8 cellular contexts compared by ENCODE assay signal in the genomic region with DNA sequence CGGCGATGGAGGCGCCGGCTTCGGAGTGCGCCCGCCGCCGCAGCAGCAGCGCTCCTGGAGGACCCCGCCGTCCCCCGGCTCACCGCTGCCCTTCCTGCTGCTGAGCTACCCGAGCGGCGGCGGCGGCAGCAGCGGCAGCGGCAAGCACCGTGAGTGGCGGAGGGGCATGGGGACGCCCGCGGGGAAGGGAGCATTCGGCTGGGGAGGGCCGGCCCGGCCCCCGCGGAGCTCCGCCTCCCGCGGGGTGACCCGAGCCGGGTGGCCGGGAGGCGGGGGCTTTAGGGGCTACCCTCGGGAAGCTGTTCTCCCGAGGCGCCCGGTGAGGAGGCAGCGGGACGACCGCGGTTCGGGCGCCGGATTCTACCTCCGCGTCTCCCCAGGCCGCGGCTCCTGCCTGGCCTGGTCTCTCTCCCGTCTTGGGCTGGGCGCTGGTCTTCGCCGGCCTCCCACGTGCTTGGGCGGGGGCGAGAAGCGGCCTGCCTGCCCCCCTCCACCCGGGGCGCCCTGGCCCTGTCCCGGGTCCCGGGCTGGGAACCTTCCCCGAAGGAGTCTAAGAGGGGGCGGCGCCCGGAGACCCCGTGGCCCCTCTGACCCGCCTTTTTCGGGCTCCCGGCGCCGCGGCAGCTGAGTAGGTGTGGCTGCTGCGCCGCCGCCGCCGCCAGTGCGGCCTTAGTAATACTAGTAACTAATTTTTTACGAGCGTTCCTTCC. TPM values are rescaled to one million over a fixed set of nuclear protein-coding genes. Genes with fewer than 3 reads are reported as not detected.
DNase-seq lines count a peak whose midpoint lies in the region; TF ChIP-seq lines count a peak whose summit lies in the region.

No MANE protein-coding gene starts in this region.

- intact Hi-C loops in sigmoid colon (cut with DNase I) = loop anchor here (1.0 to 5.0 kb wide), 2 partner anchors 17 to 197 kb away; a partner anchor contains a TSS

- peaks cover 35% of the 10 kb centered on the region for H3K4me1 Mint-ChIP-seq in HFFc6 (ENCODE audit: low read depth)

- H3K27ac ChIP-seq in sigmoid colon = peak overlapping the region; percentile 92 to 98 (median 97)

- H3K36me3 Mint-ChIP-seq in HFFc6 (ENCODE audit: low read depth) = no peaks in the 10 kb centered on the region

- no peak for TF ChIP-seq EP300 in sigmoid colon (IDR thresholded peaks at IDR 0.05)

- H3K27me3 Mint-ChIP-seq in HFFc6 (ENCODE audit: insufficient read depth) = no peaks in the 10 kb centered on the region

- peaks cover 0 to 30% (median 19%) of the 10 kb centered on the region in 4 donors for H3K4me1 ChIP-seq in sigmoid colon

- DNase-seq in HFFc6 = peak; percentile 26
- peak; percentile 85 for DNase-seq in NAMALWA (ENCODE audit: low spot score)
- DNase-seq in T-helper 9 cell = peak; percentile 70
- peak; percentile 82 for DNase-seq in astrocyte of the hippocampus (ENCODE audit: low read depth, low spot score)
- DNase-seq in hypothalamus (lab: John Stamatoyannopoulos, UW) = peak in 50 of 51 donors; percentile 10 to 86 (median 62)
- DNase-seq in sigmoid colon = peak; percentile 85
- no peak for DNase-seq in NCI-H2107 (lab: John Stamatoyannopoulos, UW)

- H3K4me3 Mint-ChIP-seq in HFFc6 = peak overlapping the region; percentile 98

- H3K4me3 ChIP-seq in sigmoid colon = peak overlapping the region; percentile 66 to 91 (median 84)

- no peak for TF ChIP-seq CTCF in HFFc6 (IDR thresholded peaks at IDR 0.05)
- TF ChIP-seq CTCF in sigmoid colon (IDR thresholded peaks at IDR 0.05) = no peak

- no peaks in the 10 kb centered on the region for H3K9me3 Mint-ChIP-seq in HFFc6

- 0 to 1% methylated on average over 84 of the region's 84 CpGs for WGBS in sigmoid colon, 2 donors

- no peaks in the 10 kb centered on the region for H3K27me3 ChIP-seq in sigmoid colon

- no peaks in the 10 kb centered on the region for H3K9me3 ChIP-seq in sigmoid colon

- peak; percentile 43 for TF ChIP-seq POLR2A in GM15510 (IDR thresholded peaks at IDR 0.05; ENCODE audit: borderline replicate concordance, extremely low read depth, insufficient read length)
- TF ChIP-seq POLR2A in sigmoid colon (IDR thresholded peaks at IDR 0.05) = peak in 1 of 2 donors; percentile 27

- no peaks in the 10 kb centered on the region for H3K36me3 ChIP-seq in sigmoid colon

- peak overlapping the region; percentile 96 for H3K27ac Mint-ChIP-seq in HFFc6

RNA-seq across cellular contexts. Expression of a gene that starts 16.5 kb away (rescaled TPM):
- 10 to 100 TPM; 35.7 to 44.8 (median 38.4) TPM for total RNA-seq in HFFc6 (2021; fragmentation: NEBNext Ultra II Directional; extraction: Animal tissue kit (Norgen Biotek cat#: 25700))
- total RNA-seq in sigmoid colon = 10 to 100 TPM; 47.4 to 73.4 (median 65.1) TPM
- polyA plus RNA-seq in sigmoid colon = 10 to 100 TPM in 2 of 3 donors, 1 to 10 TPM in 1; 6.0 to 16.9 (median 11.3) TPM

RNA-seq across cellular contexts. Expression of a gene that starts 17.0 kb away (rescaled TPM):
- total RNA-seq in HFFc6 (2021; fragmentation: NEBNext Ultra II Directional; extraction: Animal tissue kit (Norgen Biotek cat#: 25700)) = 10 to 100 TPM; 38.8 to 48.0 (median 43.1) TPM
- total RNA-seq in sigmoid colon = 10 to 100 TPM; 15.3 to 19.7 (median 15.6) TPM
- polyA plus RNA-seq in sigmoid colon = 10 to 100 TPM; 13.4 to 31.8 (median 15.0) TPM

RNA-seq across cellular contexts. Expression of a gene that starts 39.0 kb away (rescaled TPM):
- 1 to 10 TPM in 1 of 6 experiments, under 1 TPM in 4, not detected in 1; 0.15 to 1.3 (median 0.46) TPM for total RNA-seq in HFFc6 (2021; fragmentation: NEBNext Ultra II Directional; extraction: Animal tissue kit (Norgen Biotek cat#: 25700))
- total RNA-seq in sigmoid colon = 1 to 10 TPM in 3 of 4 donors, not detected in 1; 1.4 to 2.0 (median 1.6) TPM
- polyA plus RNA-seq in sigmoid colon = 100 to 1,000 TPM in 2 of 3 donors, 10 to 100 TPM in 1; 88.9 to 206 (median 131) TPM
